In the genomic region with DNA sequence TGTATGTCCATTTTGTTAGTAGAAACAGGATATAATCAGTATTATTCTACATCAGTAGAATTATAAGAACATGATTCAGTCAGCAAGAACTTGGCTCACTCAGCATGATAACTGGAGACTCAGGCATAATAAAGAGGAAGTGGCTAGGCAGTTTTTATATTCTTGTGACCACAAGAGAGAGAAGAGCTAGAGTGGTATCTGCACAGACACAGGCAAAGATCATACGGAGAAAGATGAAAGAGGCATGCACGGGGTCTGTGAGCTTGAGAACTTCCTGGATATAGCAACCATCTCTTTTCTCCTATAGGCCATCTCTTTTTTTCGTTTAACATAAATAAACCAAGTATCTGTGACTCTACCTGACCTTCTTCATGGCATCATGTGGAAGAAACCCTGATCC, we compare ENCODE assay signal across 8 cellular contexts. TPM values are rescaled to one million over a fixed set of nuclear protein-coding genes. Genes with fewer than 3 reads are reported as not detected.
DNase-seq lines count a peak whose midpoint lies in the region; ATAC-seq, FAIRE-seq and TF ChIP-seq lines count a peak whose summit lies in the region.

No MANE protein-coding gene starts in this region.

- peak; percentile 87 for FAIRE-seq in RCC 7860 (lab: Jason Lieb, UNC)

- in situ Hi-C loops in brain microvascular endothelial cell (cut with HindIII; ENCODE audit: low pct_ligation_motif_present, low sequenced_read_pairs) = no loop called here

- H3K36me3 ChIP-seq in brain microvascular endothelial cell (replicated peaks) (no peaks in the 10 kb centered on the region), neutrophil (no peaks in the 10 kb centered on the region)

- ATAC-seq in HG02943 (IDR thresholded peaks at IDR 0.05; ENCODE audit: low read depth, unreplicated experiment) = peak; percentile 91

- peaks cover 11 to 23% of the 10 kb centered on the region in 2 experiments for H3K4me1 ChIP-seq in neutrophil (ENCODE audit: control insufficient read depth in 1 of 2, insufficient read depth in 1 of 2, low read depth in 1 of 2, low read length in 1 of 2)

- H3K27ac ChIP-seq in brain microvascular endothelial cell = no peak overlapping the region
- H3K27ac ChIP-seq in neutrophil = peak overlapping the region; percentile 68

- H3K9me3 ChIP-seq in neutrophil = no peaks in the 10 kb centered on the region

- no peak overlapping the region for H3K4me3 ChIP-seq in brain microvascular endothelial cell (ENCODE audit: low read depth, low read length)
- H3K4me3 ChIP-seq in neutrophil (ENCODE audit: low read depth in 1 of 2, low read length in 1 of 2) = no peak overlapping the region

- H3K27me3 ChIP-seq in brain microvascular endothelial cell (replicated peaks) (no peaks in the 10 kb centered on the region), neutrophil (no peaks in the 10 kb centered on the region)

- no peak for TF ChIP-seq CTCF in brain microvascular endothelial cell (IDR thresholded peaks at IDR 0.05; ENCODE audit: low read depth, low read length, missing control alignments)
- TF ChIP-seq CTCF in neutrophil (IDR thresholded peaks at IDR 0.05) = no peak

- peak; percentile 38 for DNase-seq in stimulated activated CD4-positive, alpha-beta T cell treated with anti-CD3 and anti-CD28 coated beads, Interleukin-1b, Interleukin-23, amount 100 ng/mL, for 48 hours
- DNase-seq in stimulated activated CD4-positive, alpha-beta T cell treated with anti-CD3 and anti-CD28 coated beads, Interleukin-2, amount 100 ng/mL, for 24 hours = no peak
- DNase-seq in RCC 7860 (ENCODE audit: low spot score) (peak; percentile 81), brain microvascular endothelial cell (peak; percentile 80), ureter (ENCODE audit: low spot score) (no peak), NCI-H2227 treated with DMSO at 0.1 percent for 48 hours (lab: John Stamatoyannopoulos, UW) (no peak)

RNA-seq across cellular contexts. Expression of gene MYO5A, which starts 46.8 kb away (rescaled TPM):
- total RNA-seq in ureter = 25.3 TPM

Comparison
In these comparisons a context has a peak if more than half of its experiments do, and no peak if none do; other contexts are left out.
1. DNase-seq: peak in stimulated activated CD4-positive, alpha-beta T cell treated with anti-CD3 and anti-CD28 coated beads, Interleukin-1b, Interleukin-23, amount 100 ng/mL, for 48 hours (single experiment), RCC 7860 (single experiment) and brain microvascular endothelial cell (single experiment); none in stimulated activated CD4-positive, alpha-beta T cell treated with anti-CD3 and anti-CD28 coated beads, Interleukin-2, amount 100 ng/mL, for 24 hours (0 of 2), ureter (single experiment) and NCI-H2227 treated with DMSO at 0.1 percent for 48 hours (single experiment).